In the genomic region with DNA sequence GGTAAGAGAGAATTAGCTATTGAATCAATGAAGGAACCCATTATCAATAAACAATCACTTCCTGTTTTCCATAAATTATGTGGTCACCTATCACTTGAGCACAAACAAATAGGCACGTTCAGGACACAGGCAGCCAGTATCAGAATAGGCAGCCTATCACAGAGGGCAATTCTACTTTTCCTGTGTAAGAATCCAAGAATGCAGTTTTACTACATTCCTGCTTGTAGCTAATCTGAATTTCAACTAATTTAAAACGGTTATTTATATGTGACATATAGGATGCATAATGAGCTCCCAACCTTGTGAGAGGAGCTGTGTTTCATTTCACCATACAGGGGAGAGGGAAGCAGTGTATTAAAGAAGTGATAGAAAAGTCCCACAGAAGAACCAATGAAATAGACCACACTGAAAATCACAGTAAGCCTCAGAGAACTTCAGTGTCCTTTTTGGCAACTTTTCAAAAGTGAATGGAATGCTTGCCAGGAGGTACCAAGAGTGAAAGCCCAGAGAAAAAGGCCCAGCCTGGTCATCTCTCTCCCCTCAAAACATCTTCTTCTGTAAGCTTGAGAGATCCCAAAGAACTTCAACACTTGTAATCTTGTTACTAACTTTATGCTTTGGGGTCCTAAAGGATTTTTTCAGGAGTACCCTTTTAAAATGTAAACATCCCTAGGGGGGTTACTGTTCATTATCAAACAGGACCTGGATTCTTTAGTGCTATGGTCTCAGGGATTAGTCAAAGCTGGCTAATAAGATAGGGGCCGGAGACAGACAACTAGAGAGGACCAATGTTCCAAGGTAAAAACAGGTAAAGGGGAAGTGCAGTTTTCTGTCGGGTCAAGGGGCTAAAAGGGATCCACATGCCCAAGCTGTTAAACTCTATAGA, we compare ENCODE assay signal across 8 cellular contexts. TPM values are rescaled to one million over a fixed set of nuclear protein-coding genes. Genes with fewer than 3 reads are reported as not detected.
A peak's percentile ranks its signal among the peaks of the same experiment; 100 is the strongest.
DNase-seq lines count a peak whose midpoint lies in the region; ATAC-seq, FAIRE-seq and TF ChIP-seq lines count a peak whose summit lies in the region.

No MANE protein-coding gene starts in this region.

- TSS peak; percentile 64 for BruUV-seq in A673 (replicated peaks; lab: Mats Ljungman, UMichigan)

- H3K9me3 ChIP-seq in A673 (ENCODE audit: low read depth, low read length, poor library complexity, severe bottlenecking) (no peaks in the 10 kb centered on the region), T-helper 17 cell (ENCODE audit: control insufficient read depth, low read length, poor library complexity, severe bottlenecking) (no peaks in the 10 kb centered on the region)

- DNase-seq in A673 (ENCODE audit: low spot score), result peak; percentile 42
- DNase-seq in GM19239 (ENCODE audit: insufficient read length, low spot score), result no peak
- DNase-seq in T-helper 17 cell, result no peak
- DNase-seq in fibroblast of villous mesenchyme (ENCODE audit: low read depth), result peak; percentile 22
- no peak for DNase-seq in NCI-H524 (lab: John Stamatoyannopoulos, UW)
- no peak for DNase-seq in central memory CD4-positive, alpha-beta T cell

- H3K4me3 Mint-ChIP-seq in T-helper 17 cell, result peak overlapping the region; percentile 90

- no peaks in the 10 kb centered on the region for H3K27me3 ChIP-seq in A673 (replicated peaks; ENCODE audit: insufficient read depth, low read depth, low read length, poor library complexity)
- no peaks in the 10 kb centered on the region for H3K27me3 ChIP-seq in rectal smooth muscle tissue (ENCODE audit: control insufficient read depth, insufficient read depth, low read length)

- peaks cover 30% of the 10 kb centered on the region for H3K4me1 Mint-ChIP-seq in T-helper 17 cell

- peak overlapping the region; percentile 68 for H3K4me3 ChIP-seq in A673 (ENCODE audit: low read depth, low read length, poor library complexity, severe bottlenecking)
- peak overlapping the region; percentile 72 for H3K4me3 ChIP-seq in fibroblast of villous mesenchyme (ENCODE audit: low read depth, low read length)
- H3K4me3 ChIP-seq in rectal smooth muscle tissue (ENCODE audit: low read length), result peak overlapping the region; percentile 84

- peak overlapping the region; percentile 88 for H3K27ac Mint-ChIP-seq in T-helper 17 cell

- H3K4me1 ChIP-seq in A673 (ENCODE audit: insufficient read depth, low read length, poor library complexity, severe bottlenecking) (peaks cover 35% of the 10 kb centered on the region), rectal smooth muscle tissue (ENCODE audit: control insufficient read depth, insufficient read depth, low read length) (peaks cover 3% of the 10 kb centered on the region)

- peaks cover 14% of the 10 kb centered on the region for H3K36me3 Mint-ChIP-seq in T-helper 17 cell (ENCODE audit: low read depth)

- H3K9ac ChIP-seq in rectal smooth muscle tissue (ENCODE audit: low read length), result peak overlapping the region; percentile 82

- H3K27ac ChIP-seq in A673 (ENCODE audit: low read depth, low read length, poor library complexity, severe bottlenecking), result peak overlapping the region; percentile 74
- H3K27ac ChIP-seq in rectal smooth muscle tissue (ENCODE audit: low read depth, low read length), result peak overlapping the region; percentile 85

- TF ChIP-seq CTCF in A673 (conservative IDR thresholded peaks at IDR 0.05; ENCODE audit: low read depth, low read length) (no peak), fibroblast of villous mesenchyme (IDR thresholded peaks at IDR 0.05; ENCODE audit: insufficient read depth, low read depth, low read length) (no peak)

- H3K27me3 Mint-ChIP-seq in T-helper 17 cell, result no peaks in the 10 kb centered on the region

- intact Hi-C loops in A673 (cut with micrococcal nuclease; ENCODE audit: unreplicated experiment), result no loop called here

- CTCF ChIA-PET in A673 (lab: Charles Lee), result no interaction called here

- ATAC-seq in T-helper 17 cell, result no peak
- ATAC-seq in GM21423 (IDR thresholded peaks at IDR 0.05; ENCODE audit: unreplicated experiment), result no peak

- POLR2A ChIA-PET in A673 (lab: Charles Lee; ENCODE audit: low non-redundant PET), result no interaction called here

- H3K36me3 ChIP-seq in A673 (ENCODE audit: insufficient read depth, low read length, poor library complexity, severe bottlenecking), result no peaks in the 10 kb centered on the region
- H3K36me3 ChIP-seq in rectal smooth muscle tissue (ENCODE audit: control insufficient read depth, insufficient read depth, low read length), result peaks cover under 1% of the 10 kb centered on the region

- peak; percentile 59 for FAIRE-seq in GM19239 (lab: Jason Lieb, UNC)

RNA-seq across cellular contexts. Expression of a gene that starts 1.3 kb away (rescaled TPM):
- total RNA-seq in A673 (2021) (10.0 and 16.3 TPM in 2 replicates), T-helper 17 cell (10 to 100 TPM; 17.9 to 19.9 TPM), fibroblast of villous mesenchyme (7.1 and 8.2 TPM in 2 replicates)

Comparison
In these comparisons a context has a peak if more than half of its experiments do, and no peak if none do; other contexts are left out.
1. DNase-seq: peak in A673 (single experiment) and fibroblast of villous mesenchyme (single experiment); none in GM19239 (single experiment), T-helper 17 cell (0 of 3), NCI-H524 (0 of 2) and central memory CD4-positive, alpha-beta T cell (single experiment).
2. Peak in every context shown above with its lines, with median percentiles within 50 percentile points of each other: H3K4me3 ChIP-seq.